In genomic region chr9:125439434-125440272, GRCh38 we compare ENCODE assay signal across 21 cellular contexts.
DNase-seq lines count a peak whose midpoint lies in the region; ATAC-seq and TF ChIP-seq lines count a peak whose summit lies in the region.
"Had no signal": no experiment of that assay in that cellular context is flagged by ENCODE, and none has a peak within 500 bp of the region (broad histone marks: within the 10 kb centered on the region; RNA-seq: fewer than 3 reads in every experiment).

No MANE protein-coding gene starts in this region.

- H3K9me3 Mint-ChIP-seq in neural progenitor cell, result no peaks in the 10 kb centered on the region
- H3K9me3 Mint-ChIP-seq in CD4-positive, alpha-beta T cell, result no peaks in the 10 kb centered on the region
- H3K9me3 Mint-ChIP-seq: activated CD4-positive, alpha-beta memory T cell treated with anti-CD3 and anti-CD28 coated beads for 36 hours; activated naive CD8-positive, alpha-beta T cell treated with anti-CD3 and anti-CD28 coated beads, Interleukin-2, amount 50 U/mL, for 24 hours; activated T-helper 17 cell treated with anti-CD3 and anti-CD28 coated beads, Interleukin-2, amount 50 U/mL, for 72 hours had no signal

- no peaks in the 10 kb centered on the region for H4K20me1 ChIP-seq in neural progenitor cell (ENCODE audit: low read depth)

- TF ChIP-seq CTCF in neural progenitor cell (IDR thresholded peaks at IDR 0.05) (no peak), right atrium auricular region (IDR thresholded peaks at IDR 0.05) (no peak)
- TF ChIP-seq CTCF in CD4-positive, alpha-beta T cell (IDR thresholded peaks at IDR 0.05), result no peak

- H3K27ac Mint-ChIP-seq in neural progenitor cell, result peak overlapping the region; percentile 57
- H3K27ac Mint-ChIP-seq in CD4-positive, alpha-beta T cell, result no peak overlapping the region
- H3K27ac Mint-ChIP-seq: activated CD4-positive, alpha-beta memory T cell treated with anti-CD3 and anti-CD28 coated beads for 36 hours; activated naive CD8-positive, alpha-beta T cell treated with anti-CD3 and anti-CD28 coated beads, Interleukin-2, amount 50 U/mL, for 24 hours; activated T-helper 17 cell treated with anti-CD3 and anti-CD28 coated beads, Interleukin-2, amount 50 U/mL, for 72 hours had no signal

- H3K27me3 ChIP-seq in neural progenitor cell (no peaks in the 10 kb centered on the region), right atrium auricular region (no peaks in the 10 kb centered on the region)
- H3K27me3 ChIP-seq in CD4-positive, alpha-beta T cell (ENCODE audit: control insufficient read depth, insufficient read depth, low read length), result no peaks in the 10 kb centered on the region
- H3K27me3 ChIP-seq: tibial artery had no signal

- H3F3A ChIP-seq in neural progenitor cell (ENCODE audit: low read depth), result no peaks in the 10 kb centered on the region

- H3K27ac ChIP-seq in neural progenitor cell, result no peak overlapping the region
- no peak overlapping the region for H3K27ac ChIP-seq in CD4-positive, alpha-beta T cell (ENCODE audit: low read depth, low read length)
- no peak overlapping the region for H3K27ac ChIP-seq in right atrium auricular region
- H3K27ac ChIP-seq: epithelial cell of prostate, KMS-11, tibial artery had no signal

- no peaks in the 10 kb centered on the region for H3K27me3 Mint-ChIP-seq in neural progenitor cell (ENCODE audit: insufficient read depth, low read depth)
- no peaks in the 10 kb centered on the region for H3K27me3 Mint-ChIP-seq in CD4-positive, alpha-beta T cell
- H3K27me3 Mint-ChIP-seq: activated CD4-positive, alpha-beta memory T cell treated with anti-CD3 and anti-CD28 coated beads for 36 hours; activated naive CD8-positive, alpha-beta T cell treated with anti-CD3 and anti-CD28 coated beads, Interleukin-2, amount 50 U/mL, for 24 hours; activated T-helper 17 cell treated with anti-CD3 and anti-CD28 coated beads, Interleukin-2, amount 50 U/mL, for 72 hours had no signal

- no peak overlapping the region for H3K4me2 ChIP-seq in neural progenitor cell
- H3K4me2 ChIP-seq: KMS-11 had no signal

- no peak overlapping the region for H3K9ac ChIP-seq in neural progenitor cell
- H3K9ac ChIP-seq: KMS-11 had no signal

- no peaks in the 10 kb centered on the region for H3K79me2 ChIP-seq in neural progenitor cell (ENCODE audit: low read depth)

- intact Hi-C loops in Right ventricle myocardium superior (cut with DNase I) (loop anchor here (10.0 kb wide), 1 partner anchor 195 kb away; no protein-coding TSS in a partner anchor), left ventricle myocardium superior (cut with micrococcal nuclease) (no loop called here), sciatic nerve (cut with DNase I) (no loop called here)
- intact Hi-C loops in CD4-positive, alpha-beta T cell (cut with DNase I, micrococcal nuclease), result no loop called here

- peaks cover 11% of the 10 kb centered on the region for H3K36me3 Mint-ChIP-seq in neural progenitor cell
- peaks cover 55% of the 10 kb centered on the region for H3K36me3 Mint-ChIP-seq in CD4-positive, alpha-beta T cell (ENCODE audit: low read depth)

- H3K4me1 ChIP-seq in neural progenitor cell (peaks cover 11% of the 10 kb centered on the region), right atrium auricular region (no peaks in the 10 kb centered on the region)
- H3K4me1 ChIP-seq: tibial artery had no signal

- H3K4me3 ChIP-seq in neural progenitor cell, result no peak overlapping the region
- H3K4me3 ChIP-seq in right atrium auricular region, result no peak overlapping the region
- H3K4me3 ChIP-seq: tibial artery had no signal

- CTCF ChIA-PET in CD4-positive, alpha-beta T cell (lab: Charles Lee), result no interaction called here

- no peaks in the 10 kb centered on the region for H3K9me3 ChIP-seq in neural progenitor cell (ENCODE audit: low read depth)
- H3K9me3 ChIP-seq in CD4-positive, alpha-beta T cell (ENCODE audit: control insufficient read depth, low read length), result no peaks in the 10 kb centered on the region
- no peaks in the 10 kb centered on the region for H3K9me3 ChIP-seq in right atrium auricular region
- H3K9me3 ChIP-seq: tibial artery had no signal

- DNase-seq in Right ventricle myocardium superior, result peak; percentile 24
- DNase-seq in left ventricle myocardium superior, result no peak
- DNase-seq in ecto neural progenitor cell (ENCODE audit: low spot score), result peak; percentile 36
- DNase-seq in neural progenitor cell (ENCODE audit: low spot score), result no peak
- no peak for DNase-seq in iPS-NIHi7 (ENCODE audit: extremely low spot score)
- DNase-seq in CD4-positive, alpha-beta T cell, result no peak
- DNase-seq in sciatic nerve (ENCODE audit: low spot score), result no peak
- no peak for DNase-seq in right atrium auricular region (ENCODE audit: low spot score)
- DNase-seq: activated CD4-positive, alpha-beta memory T cell treated with anti-CD3 and anti-CD28 coated beads for 36 hours; activated naive CD8-positive, alpha-beta T cell treated with anti-CD3 and anti-CD28 coated beads, Interleukin-2, amount 50 U/mL, for 24 hours; HCEC 1CT; kidney glomerular epithelial cell; mammary epithelial cell; NCI-H1436; NCI-H2081 treated with DMSO at 0.1 percent for 48 hours; RPMI8226 had no signal

- no peak overlapping the region for H3K4me3 Mint-ChIP-seq in neural progenitor cell
- no peak overlapping the region for H3K4me3 Mint-ChIP-seq in CD4-positive, alpha-beta T cell
- H3K4me3 Mint-ChIP-seq: activated CD4-positive, alpha-beta memory T cell treated with anti-CD3 and anti-CD28 coated beads for 36 hours; activated naive CD8-positive, alpha-beta T cell treated with anti-CD3 and anti-CD28 coated beads, Interleukin-2, amount 50 U/mL, for 24 hours; activated T-helper 17 cell treated with anti-CD3 and anti-CD28 coated beads, Interleukin-2, amount 50 U/mL, for 72 hours had no signal

- no peaks in the 10 kb centered on the region for H3K36me3 ChIP-seq in neural progenitor cell
- peaks cover 22% of the 10 kb centered on the region for H3K36me3 ChIP-seq in right atrium auricular region

- POLR2A ChIA-PET in CD4-positive, alpha-beta T cell (lab: Charles Lee), result no interaction called here

- H2AFZ ChIP-seq in neural progenitor cell (replicated peaks), result no peak overlapping the region

- peaks cover 42% of the 10 kb centered on the region for H3K4me1 Mint-ChIP-seq in neural progenitor cell
- H3K4me1 Mint-ChIP-seq in CD4-positive, alpha-beta T cell (ENCODE audit: low read depth), result no peaks in the 10 kb centered on the region
- H3K4me1 Mint-ChIP-seq: activated naive CD8-positive, alpha-beta T cell treated with anti-CD3 and anti-CD28 coated beads, Interleukin-2, amount 50 U/mL, for 24 hours; activated T-helper 17 cell treated with anti-CD3 and anti-CD28 coated beads, Interleukin-2, amount 50 U/mL, for 72 hours had no signal

- ATAC-seq in Right ventricle myocardium superior (ENCODE audit: poor library complexity) (no peak), left ventricle myocardium superior (no peak), sciatic nerve (no peak)
- no peak for ATAC-seq in CD4-positive, alpha-beta T cell (ENCODE audit: poor library complexity)
- ATAC-seq: activated CD4-positive, CD25-positive, alpha-beta regulatory T cell treated with anti-CD3 and anti-CD28 coated beads, Interleukin-2, amount 50 U/mL, for 24 hours; activated naive CD8-positive, alpha-beta T cell treated with anti-CD3 and anti-CD28 coated beads, Interleukin-2, amount 50 U/mL, for 24 hours; activated T-helper 17 cell treated with anti-CD3 and anti-CD28 coated beads, Interleukin-2, amount 50 U/mL, for 72 hours had no signal

Comparison
In these comparisons a context has a peak if more than half of its experiments do, and no peak if none do; other contexts are left out.
1. DNase-seq: peak in Right ventricle myocardium superior (single experiment) and ecto neural progenitor cell (single experiment); none in left ventricle myocardium superior (single experiment), neural progenitor cell (single experiment), iPS-NIHi7 (single experiment), CD4-positive, alpha-beta T cell (0 of 10), sciatic nerve (single experiment) and right atrium auricular region (single experiment).